Comparison of ENCODE assay signal across 28 cellular contexts in genomic region chr15:26869628-26870027, GRCh38. TPM values are rescaled to one million over a fixed set of nuclear protein-coding genes. Genes with fewer than 3 reads are reported as not detected.
"Had no signal": no experiment of that assay in that cellular context is flagged by ENCODE, and none has a peak within 500 bp of the region (broad histone marks: within the 10 kb centered on the region; RNA-seq: fewer than 3 reads in every experiment).

No MANE protein-coding gene starts in this region.

- DNase-seq: hypothalamus; immature natural killer cell; kidney; left colon; left lung; lower lobe of right lung; mammary epithelial cell; mesenchymal stem cell; naive B cell; natural killer cell; ovary; right lobe of liver; stimulated activated CD4-positive, alpha-beta T cell treated with anti-CD3 and anti-CD28 coated beads, Interleukin-1b, Interleukin-23, amount 100 ng/mL, for 48 hours; stimulated activated CD4-positive, alpha-beta T cell treated with anti-CD3 and anti-CD28 coated beads, Interleukin-2, amount 100 ng/mL, for 48 hours; stimulated activated CD4-positive, alpha-beta T cell treated with anti-CD3 and anti-CD28 coated beads, Interleukin-4, amount 100 ng/mL, for 4 hours; stimulated activated CD8-positive, alpha-beta memory T cell treated with anti-CD3 and anti-CD28 coated beads, Interleukin-4, amount 100 ng/mL, for 48 hours; stimulated activated naive CD4-positive, alpha-beta T cell treated with Interleukin-2 at 50 U/mL for 16 hours; stimulated activated naive CD8-positive, alpha-beta T cell treated with anti-CD3 and anti-CD28 coated beads, Interleukin-15, amount 100 ng/mL, for 72 hours; substantia nigra; upper lobe of left lung had no signal

- H3K36me3 Mint-ChIP-seq: naive B cell; natural killer cell; stimulated activated memory B cell treated with anti-CD40 and anti-IgM and Interleukin-4, amounts not matched to agents 10 μg/mL and 1 μg/mL and 100 μg/mL, for 72 hours had no signal

- FAIRE-seq: islet of Langerhans, kidney had no signal

- H3K9me3 ChIP-seq: left lung, lower lobe of right lung, ovary, right atrium auricular region, right lobe of liver, tibial nerve, upper lobe of left lung, vagina had no signal

- ATAC-seq: left colon; left lung; lower lobe of right lung; natural killer cell; right lobe of liver; stimulated activated memory B cell treated with anti-CD40 and anti-IgM and Interleukin-4, amounts not matched to agents 10 μg/mL and 1 μg/mL and 100 μg/mL, for 72 hours; stimulated activated naive CD8-positive, alpha-beta T cell treated with anti-CD3 and anti-CD28 coated beads, Interleukin-15, amount 100 ng/mL, for 72 hours had no signal

- H3K36me3 ChIP-seq: left lung, lower lobe of right lung, ovary, right atrium auricular region, right lobe of liver, tibial nerve, upper lobe of left lung, vagina had no signal

- H3K27ac ChIP-seq: left lung, lower lobe of right lung, ovary, right atrium auricular region, right lobe of liver, tibial nerve, upper lobe of left lung, vagina had no signal

- H3K4me2 ChIP-seq: smooth muscle cell had no signal

- H3K4me3 ChIP-seq: left lung, lower lobe of right lung, ovary, right atrium auricular region, right lobe of liver, smooth muscle cell, tibial nerve, upper lobe of left lung, vagina had no signal

- H3K4me1 Mint-ChIP-seq: immature natural killer cell; naive B cell; natural killer cell; stimulated activated memory B cell treated with anti-CD40 and anti-IgM and Interleukin-4, amounts not matched to agents 10 μg/mL and 1 μg/mL and 100 μg/mL, for 72 hours; stimulated activated naive CD8-positive, alpha-beta T cell treated with anti-CD3 and anti-CD28 coated beads, Interleukin-15, amount 100 ng/mL, for 72 hours had no signal

- H3K9me3 Mint-ChIP-seq: natural killer cell; stimulated activated memory B cell treated with anti-CD40 and anti-IgM and Interleukin-4, amounts not matched to agents 10 μg/mL and 1 μg/mL and 100 μg/mL, for 72 hours; stimulated activated naive CD8-positive, alpha-beta T cell treated with anti-CD3 and anti-CD28 coated beads, Interleukin-15, amount 100 ng/mL, for 72 hours had no signal

- H3K4me1 ChIP-seq: left lung, lower lobe of right lung, right lobe of liver, vagina had no signal

- H3K27me3 ChIP-seq: ovary, vagina had no signal

- H3K27ac Mint-ChIP-seq: immature natural killer cell; naive B cell; natural killer cell; progenitor cell of endocrine pancreas; stimulated activated memory B cell treated with anti-CD40 and anti-IgM and Interleukin-4, amounts not matched to agents 10 μg/mL and 1 μg/mL and 100 μg/mL, for 72 hours; stimulated activated naive CD8-positive, alpha-beta T cell treated with anti-CD3 and anti-CD28 coated beads, Interleukin-15, amount 100 ng/mL, for 72 hours had no signal

- H3K4me3 Mint-ChIP-seq: immature natural killer cell; naive B cell; natural killer cell; stimulated activated memory B cell treated with anti-CD40 and anti-IgM and Interleukin-4, amounts not matched to agents 10 μg/mL and 1 μg/mL and 100 μg/mL, for 72 hours; stimulated activated naive CD8-positive, alpha-beta T cell treated with anti-CD3 and anti-CD28 coated beads, Interleukin-15, amount 100 ng/mL, for 72 hours had no signal

RNA-seq across cellular contexts. Expression of gene GABRA5, which starts 2.8 kb away (rescaled TPM):
- polyA plus RNA-seq: immature natural killer cell, liver, mammary epithelial cell, ovary, smooth muscle cell had no signal
